ENCODE assay signal across 8 cellular contexts in genomic region chr6:129646617-129647016, GRCh38.
DNase-seq lines count a peak whose midpoint lies in the region; ATAC-seq and TF ChIP-seq lines count a peak whose summit lies in the region.

No MANE protein-coding gene starts in this region.

- H3K9me3 Mint-ChIP-seq in CD4-positive, alpha-beta memory T cell: no peaks in the 10 kb centered on the region

- H3K27ac ChIP-seq in left ventricle myocardium inferior (replicated peaks): peak overlapping the region; percentile 67
- H3K27ac ChIP-seq in CD4-positive, alpha-beta memory T cell (ENCODE audit: low read depth, low read length): no peak overlapping the region

- ATAC-seq in GM18517 (IDR thresholded peaks at IDR 0.05; ENCODE audit: unreplicated experiment) (peak; percentile 68), GM21786 (IDR thresholded peaks at IDR 0.05; ENCODE audit: unreplicated experiment) (peak; percentile 87), HG03460 (IDR thresholded peaks at IDR 0.05; ENCODE audit: unreplicated experiment) (peak; percentile 84)

- peaks cover 60% of the 10 kb centered on the region for H3K4me1 ChIP-seq in left ventricle myocardium inferior
- H3K4me1 ChIP-seq in CD4-positive, alpha-beta memory T cell (ENCODE audit: insufficient read depth, low read length): no peaks in the 10 kb centered on the region

- no peaks in the 10 kb centered on the region for H3K27me3 ChIP-seq in left ventricle myocardium inferior (ENCODE audit: low read depth)
- H3K27me3 ChIP-seq in CD4-positive, alpha-beta memory T cell (ENCODE audit: insufficient read depth, low read length): no peaks in the 10 kb centered on the region

- H3K4me1 Mint-ChIP-seq in CD4-positive, alpha-beta memory T cell: peaks cover 0 to 4% (median 2%) of the 10 kb centered on the region in 4 donors

- CTCF ChIA-PET in CD4-positive, alpha-beta memory T cell (lab: Charles Lee; ENCODE audit: partially characterized antibody): no interaction called here
- CTCF ChIA-PET in GM10248 (lab: Yijun Ruan, JAX): interaction anchor here (1.0 to 7.8 kb wide), 5 partner anchors 6 to 48 kb away, joined by 3 to 45 read pairs (median 11); no protein-coding TSS in a partner anchor

- POLR2A ChIA-PET in CD4-positive, alpha-beta memory T cell (lab: Charles Lee; ENCODE audit: partially characterized antibody): no interaction called here
- POLR2A ChIA-PET in GM10248 (lab: Yijun Ruan, JAX): no interaction called here

- H3K36me3 ChIP-seq in left ventricle myocardium inferior: no peaks in the 10 kb centered on the region
- no peaks in the 10 kb centered on the region for H3K36me3 ChIP-seq in CD4-positive, alpha-beta memory T cell (ENCODE audit: insufficient read depth, low read length)

- no peak overlapping the region for H3K27ac Mint-ChIP-seq in CD4-positive, alpha-beta memory T cell

- intact Hi-C loops in left ventricle myocardium inferior (cut with micrococcal nuclease): no loop called here
- intact Hi-C loops in CD4-positive, alpha-beta memory T cell (cut with micrococcal nuclease): no loop called here

- no peak for DNase-seq in left ventricle myocardium inferior
- no peak for DNase-seq in iPS-NIHi11 (ENCODE audit: low spot score)
- no peak for DNase-seq in kidney glomerular epithelial cell (lab: John Stamatoyannopoulos, UW)
- DNase-seq in CD4-positive, alpha-beta memory T cell: no peak
- no peak for DNase-seq in GM10248 (ENCODE audit: extremely low spot score)

- peak overlapping the region; percentile 34 for H3K4me3 ChIP-seq in left ventricle myocardium inferior
- no peak overlapping the region for H3K4me3 ChIP-seq in CD4-positive, alpha-beta memory T cell (ENCODE audit: low read length in 2 of 2)

- no peak overlapping the region for H3K4me3 Mint-ChIP-seq in CD4-positive, alpha-beta memory T cell

- peaks cover 0 to 4% of the 10 kb centered on the region in 2 donors for H3K36me3 Mint-ChIP-seq in CD4-positive, alpha-beta memory T cell

- no peaks in the 10 kb centered on the region for H3K9me3 ChIP-seq in left ventricle myocardium inferior (replicated peaks)
- H3K9me3 ChIP-seq in CD4-positive, alpha-beta memory T cell (ENCODE audit: control insufficient read depth in 1 of 2, low read length in 2 of 2): no peaks in the 10 kb centered on the region

- no peak for TF ChIP-seq CTCF in left ventricle myocardium inferior (IDR thresholded peaks at IDR 0.05; ENCODE audit: borderline replicate concordance)
- TF ChIP-seq CTCF in GM10248 (IDR thresholded peaks at IDR 0.05; ENCODE audit: control extremely low read depth, extremely low read depth, low read depth, missing control alignments): no peak

- no peaks in the 10 kb centered on the region for H3K27me3 Mint-ChIP-seq in CD4-positive, alpha-beta memory T cell
